1 cellular context compared by ENCODE assay signal in the genomic region with DNA sequence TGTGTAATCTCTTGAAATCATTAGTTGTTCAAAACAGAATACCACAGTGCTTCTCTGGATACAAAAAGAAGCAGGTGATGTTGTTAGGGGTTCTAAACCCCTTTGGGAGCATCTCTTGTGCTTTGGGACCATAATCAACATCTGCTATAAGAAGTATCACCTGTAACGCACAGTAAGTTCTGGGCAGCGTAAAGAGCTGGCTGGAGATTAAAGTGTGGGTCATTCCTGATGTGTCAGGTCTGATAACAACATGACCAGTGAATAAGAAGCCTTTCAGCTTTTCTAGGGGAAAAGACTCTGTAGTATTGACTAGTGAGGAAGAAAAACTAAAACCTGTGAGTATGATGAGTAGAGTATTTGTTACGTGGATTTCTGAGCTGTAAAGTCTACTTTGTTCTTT.
TF ChIP-seq lines count a peak whose summit lies in the region.

No MANE protein-coding gene starts in this region.

TF ChIP-seq in neural cell, 6 proteins besides CTCF, POLR2A, EP300 and RAD21 (continued from another document):
- TF ChIP-seq, protein P1, sequence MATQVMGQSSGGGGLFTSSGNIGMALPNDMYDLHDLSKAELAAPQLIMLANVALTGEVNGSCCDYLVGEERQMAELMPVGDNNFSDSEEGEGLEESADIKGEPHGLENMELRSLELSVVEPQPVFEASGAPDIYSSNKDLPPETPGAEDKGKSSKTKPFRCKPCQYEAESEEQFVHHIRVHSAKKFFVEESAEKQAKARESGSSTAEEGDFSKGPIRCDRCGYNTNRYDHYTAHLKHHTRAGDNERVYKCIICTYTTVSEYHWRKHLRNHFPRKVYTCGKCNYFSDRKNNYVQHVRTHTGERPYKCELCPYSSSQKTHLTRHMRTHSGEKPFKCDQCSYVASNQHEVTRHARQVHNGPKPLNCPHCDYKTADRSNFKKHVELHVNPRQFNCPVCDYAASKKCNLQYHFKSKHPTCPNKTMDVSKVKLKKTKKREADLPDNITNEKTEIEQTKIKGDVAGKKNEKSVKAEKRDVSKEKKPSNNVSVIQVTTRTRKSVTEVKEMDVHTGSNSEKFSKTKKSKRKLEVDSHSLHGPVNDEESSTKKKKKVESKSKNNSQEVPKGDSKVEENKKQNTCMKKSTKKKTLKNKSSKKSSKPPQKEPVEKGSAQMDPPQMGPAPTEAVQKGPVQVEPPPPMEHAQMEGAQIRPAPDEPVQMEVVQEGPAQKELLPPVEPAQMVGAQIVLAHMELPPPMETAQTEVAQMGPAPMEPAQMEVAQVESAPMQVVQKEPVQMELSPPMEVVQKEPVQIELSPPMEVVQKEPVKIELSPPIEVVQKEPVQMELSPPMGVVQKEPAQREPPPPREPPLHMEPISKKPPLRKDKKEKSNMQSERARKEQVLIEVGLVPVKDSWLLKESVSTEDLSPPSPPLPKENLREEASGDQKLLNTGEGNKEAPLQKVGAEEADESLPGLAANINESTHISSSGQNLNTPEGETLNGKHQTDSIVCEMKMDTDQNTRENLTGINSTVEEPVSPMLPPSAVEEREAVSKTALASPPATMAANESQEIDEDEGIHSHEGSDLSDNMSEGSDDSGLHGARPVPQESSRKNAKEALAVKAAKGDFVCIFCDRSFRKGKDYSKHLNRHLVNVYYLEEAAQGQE (IDR thresholded peaks at IDR 0.05; ENCODE audit: borderline replicate concordance) = peak; percentile 9
TF ChIP-seq in neural cell: peak in this region for 1.
